Comparison of ENCODE assay signal across 1 cellular context in genomic region chr13:43831088-43831487, GRCh38.
TF ChIP-seq lines count a peak whose summit lies in the region.

No MANE protein-coding gene starts in this region.

TF ChIP-seq in HepG2, 621 proteins besides CTCF, POLR2A, EP300 and RAD21:
- TF ChIP-seq ZNF768 (CRISPR knock-in tag; IDR thresholded peaks at IDR 0.05) (no peak), IKZF4 (CRISPR knock-in tag; IDR thresholded peaks at IDR 0.05; ENCODE audit: borderline replicate concordance, low read depth, not compliant biosample characterization) (no peak), GATAD1 (CRISPR knock-in tag; IDR thresholded peaks at IDR 0.05) (no peak), ZNF7 (CRISPR knock-in tag; IDR thresholded peaks at IDR 0.05) (peak; percentile 73), SKI (IDR thresholded peaks at IDR 0.05; ENCODE audit: partially characterized antibody) (no peak)
TF ChIP-seq in HepG2: peak in this region for 1.
